Comparison of ENCODE assay signal across 25 cellular contexts in the genomic region with DNA sequence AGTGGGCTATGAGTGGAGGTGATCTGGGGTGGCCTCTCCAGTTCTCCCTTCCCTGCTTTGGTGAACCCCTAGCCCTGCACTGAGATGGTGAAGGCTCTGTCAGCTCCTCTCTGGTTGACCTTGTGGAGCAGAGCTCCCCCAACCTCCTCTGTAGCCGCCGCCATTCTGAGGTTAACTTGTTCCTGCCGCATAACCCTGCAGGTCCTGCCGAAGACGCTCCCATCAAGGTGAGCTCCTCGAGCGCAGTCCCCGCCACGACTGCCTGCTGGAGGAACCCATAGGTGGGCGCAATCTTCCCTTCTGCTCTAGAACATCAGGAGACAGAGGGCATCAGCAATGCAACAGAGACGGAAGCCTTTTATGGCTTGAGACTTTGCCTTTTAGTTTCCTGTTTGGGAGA. TPM values are rescaled to one million over a fixed set of nuclear protein-coding genes. Genes with fewer than 3 reads are reported as not detected.
DNase-seq lines count a peak whose midpoint lies in the region; ATAC-seq and TF ChIP-seq lines count a peak whose summit lies in the region.
"Had no signal": no experiment of that assay in that cellular context is flagged by ENCODE, and none has a peak within 500 bp of the region (broad histone marks: within the 10 kb centered on the region; RNA-seq: fewer than 3 reads in every experiment).

No MANE protein-coding gene starts in this region.

- no peak overlapping the region for H3K4me2 ChIP-seq in osteoblast (ENCODE audit: insufficient read depth, low read length)
- H3K4me2 ChIP-seq: A549; BLaER1 treated with 17β-estradiol and CSF1 and Interleukin-3, amounts not matched to agents 10 nM and 100 nM had no signal

- H3K9me3 ChIP-seq in Caco-2 (no peaks in the 10 kb centered on the region), T-helper 17 cell (ENCODE audit: control insufficient read depth, low read length, poor library complexity, severe bottlenecking) (no peaks in the 10 kb centered on the region), lower lobe of right lung (no peaks in the 10 kb centered on the region), osteoblast (ENCODE audit: low read depth, low read length) (no peaks in the 10 kb centered on the region), ascending aorta (no peaks in the 10 kb centered on the region)
- H3K9me3 ChIP-seq: A549; BE2C; BLaER1 treated with 17β-estradiol and CSF1 and Interleukin-3, amounts not matched to agents 10 nM and 100 nM; HAP-1 had no signal

- H3K27me3 ChIP-seq in Caco-2 (replicated peaks; ENCODE audit: control insufficient read depth, insufficient read depth, low read length) (no peaks in the 10 kb centered on the region), lower lobe of right lung (ENCODE audit: low read depth) (no peaks in the 10 kb centered on the region), osteoblast (ENCODE audit: insufficient read depth, low read length) (no peaks in the 10 kb centered on the region), ascending aorta (no peaks in the 10 kb centered on the region)
- H3K27me3 ChIP-seq: BE2C; BLaER1 treated with 17β-estradiol and CSF1 and Interleukin-3, amounts not matched to agents 10 nM and 100 nM had no signal

- no peaks in the 10 kb centered on the region for H3K27me3 Mint-ChIP-seq in Caco-2 (ENCODE audit: insufficient read depth, unreplicated experiment)
- no peaks in the 10 kb centered on the region for H3K27me3 Mint-ChIP-seq in T-helper 17 cell
- H3K27me3 Mint-ChIP-seq: CD4-positive, alpha-beta T cell; CD8-positive, alpha-beta memory T cell had no signal

- H3K27ac ChIP-seq in lower lobe of right lung, result no peak overlapping the region
- H3K27ac ChIP-seq in osteoblast (ENCODE audit: low read depth, low read length), result no peak overlapping the region
- H3K27ac ChIP-seq in ascending aorta, result peak overlapping the region in 1 of 2 donors; percentile 21
- H3K27ac ChIP-seq: BLaER1 treated with 17β-estradiol and CSF1 and Interleukin-3, amounts not matched to agents 10 nM and 100 nM had no signal

- H3K79me2 ChIP-seq in osteoblast (ENCODE audit: insufficient read depth, low read length), result no peaks in the 10 kb centered on the region

- H2AFZ ChIP-seq in osteoblast (ENCODE audit: low read length), result no peak overlapping the region

- CTCF ChIA-PET in Caco-2 (lab: Charles Lee), result no interaction called here

- H3K4me1 ChIP-seq in Caco-2 (peaks cover 29% of the 10 kb centered on the region), lower lobe of right lung (peaks cover 47% of the 10 kb centered on the region), osteoblast (ENCODE audit: insufficient read depth, low read length) (peaks cover 18% of the 10 kb centered on the region), ascending aorta (peaks cover 12 to 17% of the 10 kb centered on the region in 2 donors)
- H3K4me1 ChIP-seq: HAP-1 had no signal

- ATAC-seq in T-helper 17 cell (no peak), lower lobe of right lung (no peak)

- H4K20me1 ChIP-seq in osteoblast (ENCODE audit: insufficient read depth, low read length), result no peaks in the 10 kb centered on the region
- H4K20me1 ChIP-seq: BLaER1 treated with 17β-estradiol and CSF1 and Interleukin-3, amounts not matched to agents 10 nM and 100 nM had no signal

- no peak for TF ChIP-seq CTCF in Caco-2 (IDR thresholded peaks at IDR 0.05; ENCODE audit: insufficient read depth in 1 of 2, low read depth in 1 of 2, low read length in 1 of 2, severe bottlenecking in 1 of 2, unreplicated experiment in 1 of 2)
- no peak for TF ChIP-seq CTCF in lower lobe of right lung (IDR thresholded peaks at IDR 0.05)
- TF ChIP-seq CTCF in osteoblast (IDR thresholded peaks at IDR 0.05; ENCODE audit: extremely low read depth, low read depth, low read length), result no peak
- TF ChIP-seq CTCF in ascending aorta (IDR thresholded peaks at IDR 0.05), result no peak

- H3K36me3 Mint-ChIP-seq in Caco-2 (ENCODE audit: insufficient read depth, unreplicated experiment) (no peaks in the 10 kb centered on the region), T-helper 17 cell (ENCODE audit: low read depth) (no peaks in the 10 kb centered on the region)
- H3K36me3 Mint-ChIP-seq: CD14-positive monocyte; CD8-positive, alpha-beta memory T cell had no signal

- BruUV-seq in Caco-2 (replicated peaks; lab: Mats Ljungman, UMichigan), result no TSS peak

- no peaks in the 10 kb centered on the region for H3K36me3 ChIP-seq in Caco-2 (ENCODE audit: control insufficient read depth, insufficient read depth, low read length)
- H3K36me3 ChIP-seq in lower lobe of right lung, result no peaks in the 10 kb centered on the region
- H3K36me3 ChIP-seq in osteoblast (ENCODE audit: insufficient read depth, low read length), result no peaks in the 10 kb centered on the region
- H3K36me3 ChIP-seq in ascending aorta, result no peaks in the 10 kb centered on the region
- H3K36me3 ChIP-seq: BE2C; BLaER1 treated with 17β-estradiol and CSF1 and Interleukin-3, amounts not matched to agents 10 nM and 100 nM; HAP-1 had no signal

- H3K4me3 Mint-ChIP-seq in Caco-2 (ENCODE audit: unreplicated experiment), result no peak overlapping the region
- H3K4me3 Mint-ChIP-seq in T-helper 17 cell, result no peak overlapping the region
- H3K4me3 Mint-ChIP-seq: CD4-positive, alpha-beta T cell; HFFc6 had no signal

- DNase-seq in Caco-2, result no peak
- DNase-seq in T-helper 17 cell, result no peak
- peak; percentile 42 for DNase-seq in lower lobe of right lung
- peak; percentile 41 for DNase-seq in osteoblast (ENCODE audit: insufficient read length, low spot score, missing footprints)
- no peak for DNase-seq in activated CD4-positive, alpha-beta T cell treated with anti-CD3 and anti-CD28 coated beads, Interleukin-2, amount 50 U/mL, for 48 hours
- DNase-seq in ascending aorta (ENCODE audit: low spot score in 2 of 2), result no peak
- DNase-seq in occipital lobe (lab: John Stamatoyannopoulos, UW), result no peak
- no peak for DNase-seq in putamen (ENCODE audit: low spot score)
- DNase-seq: 8988T; ACHN; AML-193; BE2C; Calu3; CD4-positive, alpha-beta T cell; DMS79 treated with DMSO at 0.1 percent for 48 hours; GF-D8; GOT3; HFFc6 had no signal

- POLR2A ChIA-PET in Caco-2 (lab: Charles Lee), result no interaction called here

- no peaks in the 10 kb centered on the region for H3K9me3 Mint-ChIP-seq in Caco-2 (ENCODE audit: unreplicated experiment)
- H3K9me3 Mint-ChIP-seq: CD4-positive, alpha-beta T cell; CD8-positive, alpha-beta memory T cell; HFFc6 had no signal

- H3K4me3 ChIP-seq in Caco-2 (ENCODE audit: low read depth, low read length), result no peak overlapping the region
- no peak overlapping the region for H3K4me3 ChIP-seq in lower lobe of right lung
- H3K4me3 ChIP-seq in osteoblast (ENCODE audit: insufficient read depth, low read length), result no peak overlapping the region
- no peak overlapping the region for H3K4me3 ChIP-seq in ascending aorta
- H3K4me3 ChIP-seq: A549; BLaER1 treated with 17β-estradiol and CSF1 and Interleukin-3, amounts not matched to agents 10 nM and 100 nM; HAP-1 had no signal

- peak overlapping the region; percentile 42 for H3K27ac Mint-ChIP-seq in Caco-2 (ENCODE audit: unreplicated experiment)
- H3K27ac Mint-ChIP-seq in T-helper 17 cell, result peak overlapping the region; percentile 45
- H3K27ac Mint-ChIP-seq: CD4-positive, alpha-beta T cell; HFFc6 had no signal

- intact Hi-C loops in Caco-2 (cut with micrococcal nuclease; ENCODE audit: unreplicated experiment) (no loop called here), lower lobe of right lung (cut with DNase I) (no loop called here), ascending aorta (cut with DNase I) (no loop called here)

- peaks cover 14% of the 10 kb centered on the region for H3K4me1 Mint-ChIP-seq in Caco-2 (ENCODE audit: low read depth, unreplicated experiment)
- peaks cover 4% of the 10 kb centered on the region for H3K4me1 Mint-ChIP-seq in T-helper 17 cell

RNA-seq across cellular contexts. Expression of a gene that starts 15.2 kb away (rescaled TPM):
- total RNA-seq in Caco-2 (2022), result 0.16 and 0.20 TPM in 2 replicates
- total RNA-seq in T-helper 17 cell, result not detected
- not detected for total RNA-seq in lower lobe of right lung
- total RNA-seq in osteoblast, result not detected in 2 replicates
- not detected for total RNA-seq in ascending aorta
- total RNA-seq in occipital lobe, result 1.9 TPM
- total RNA-seq: Calu3; CD4-positive, alpha-beta T cell; CD8-positive, alpha-beta memory T cell; Daoy; G401; HFFc6 had no signal

RNA-seq across cellular contexts. Expression of a gene that starts 16.5 kb away (rescaled TPM):
- total RNA-seq in Caco-2 (2022) (7.1 and 8.3 TPM in 2 replicates), T-helper 17 cell (not detected), lower lobe of right lung (6.7 TPM), osteoblast (under 0.01 TPM in 1 of 2 replicates, not detected in the other), ascending aorta (14.4 TPM), occipital lobe (0.31 TPM)
- total RNA-seq: CD4-positive, alpha-beta T cell; CD8-positive, alpha-beta memory T cell; Daoy; G401 had no signal

Comparison
In these comparisons a context has a peak if more than half of its experiments do, and no peak if none do; other contexts are left out.
1. DNase-seq: peak in lower lobe of right lung (single experiment) and osteoblast (single experiment); none in Caco-2 (0 of 2), T-helper 17 cell (0 of 3), activated CD4-positive, alpha-beta T cell treated with anti-CD3 and anti-CD28 coated beads, Interleukin-2, amount 50 U/mL, for 48 hours (0 of 2), ascending aorta (0 of 2), occipital lobe (single experiment) and putamen (single experiment).